In the genomic region with DNA sequence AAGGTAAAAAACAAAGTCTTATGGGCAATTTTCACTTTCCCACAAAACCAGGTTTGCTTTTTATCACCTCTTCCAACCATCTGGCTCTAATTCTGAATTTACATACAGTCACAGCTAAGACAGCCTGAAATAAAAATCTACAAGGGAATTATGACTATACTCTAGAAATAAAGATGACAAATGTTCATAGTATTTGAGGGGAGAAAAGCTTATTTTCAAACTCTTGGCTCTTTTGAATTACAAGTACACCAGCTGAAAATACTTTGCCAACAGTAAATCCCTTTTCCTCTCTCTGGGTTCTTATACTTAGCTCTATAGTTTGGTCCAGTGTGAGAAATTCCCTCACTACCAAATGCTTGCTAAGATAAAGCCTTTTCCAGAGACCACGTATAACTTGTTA, we compare ENCODE assay signal across 18 cellular contexts.
"Had no signal": no experiment of that assay in that cellular context is flagged by ENCODE, and none has a peak within 500 bp of the region (broad histone marks: within the 10 kb centered on the region; RNA-seq: fewer than 3 reads in every experiment).

No MANE protein-coding gene starts in this region.

- H3K27me3 ChIP-seq: right atrium auricular region, tibial nerve, uterus had no signal

- H3K9me3 ChIP-seq: right atrium auricular region, tibial nerve, uterus had no signal

- ATAC-seq: stimulated activated naive CD8-positive, alpha-beta T cell treated with anti-CD3 and anti-CD28 coated beads, Interleukin-15, Interleukin-2, amounts not matched to agents 100 U/mL and 50 U/mL, for 24 hours had no signal

- DNase-seq: activated CD4-positive, alpha-beta memory T cell treated with anti-CD3 and anti-CD28 coated beads for 36 hours; activated CD4-positive, alpha-beta T cell treated with anti-CD3 and anti-CD28 coated beads for 4 hours; activated T-cell treated with anti-CD3 and anti-CD28 coated beads for 4 hours; amniotic stem cell; erythroblast; midbrain; stimulated activated naive CD8-positive, alpha-beta T cell treated with anti-CD3 and anti-CD28 coated beads, Interleukin-15, Interleukin-2, amounts not matched to agents 100 U/mL and 50 U/mL, for 24 hours; substantia nigra; SW 1271; T-helper 2 cell; uterus had no signal

- H3K4me3 ChIP-seq: lung, right atrium auricular region, skin epidermis, tibial nerve, uterus had no signal

- H3K27me3 Mint-ChIP-seq: activated CD4-positive, alpha-beta memory T cell treated with anti-CD3 and anti-CD28 coated beads for 36 hours; activated naive CD8-positive, alpha-beta T cell; progenitor cell of endocrine pancreas had no signal

- H3K9me3 Mint-ChIP-seq: neural crest cell had no signal

- H3K27ac Mint-ChIP-seq: activated CD4-positive, alpha-beta memory T cell treated with anti-CD3 and anti-CD28 coated beads for 36 hours; activated naive CD8-positive, alpha-beta T cell; progenitor cell of endocrine pancreas had no signal

- H3K36me3 Mint-ChIP-seq: activated CD4-positive, alpha-beta memory T cell treated with anti-CD3 and anti-CD28 coated beads for 36 hours; activated naive CD8-positive, alpha-beta T cell had no signal

- H3K4me1 ChIP-seq: right atrium auricular region, uterus had no signal

- H3K36me3 ChIP-seq: right atrium auricular region, tibial nerve, uterus had no signal

- H3K4me3 Mint-ChIP-seq: activated CD4-positive, alpha-beta memory T cell treated with anti-CD3 and anti-CD28 coated beads for 36 hours; activated naive CD8-positive, alpha-beta T cell; neural crest cell had no signal

- H3K27ac ChIP-seq: right atrium auricular region, tibial nerve, uterus had no signal
